Comparison of ENCODE assay signal across 8 cellular contexts in the genomic region with DNA sequence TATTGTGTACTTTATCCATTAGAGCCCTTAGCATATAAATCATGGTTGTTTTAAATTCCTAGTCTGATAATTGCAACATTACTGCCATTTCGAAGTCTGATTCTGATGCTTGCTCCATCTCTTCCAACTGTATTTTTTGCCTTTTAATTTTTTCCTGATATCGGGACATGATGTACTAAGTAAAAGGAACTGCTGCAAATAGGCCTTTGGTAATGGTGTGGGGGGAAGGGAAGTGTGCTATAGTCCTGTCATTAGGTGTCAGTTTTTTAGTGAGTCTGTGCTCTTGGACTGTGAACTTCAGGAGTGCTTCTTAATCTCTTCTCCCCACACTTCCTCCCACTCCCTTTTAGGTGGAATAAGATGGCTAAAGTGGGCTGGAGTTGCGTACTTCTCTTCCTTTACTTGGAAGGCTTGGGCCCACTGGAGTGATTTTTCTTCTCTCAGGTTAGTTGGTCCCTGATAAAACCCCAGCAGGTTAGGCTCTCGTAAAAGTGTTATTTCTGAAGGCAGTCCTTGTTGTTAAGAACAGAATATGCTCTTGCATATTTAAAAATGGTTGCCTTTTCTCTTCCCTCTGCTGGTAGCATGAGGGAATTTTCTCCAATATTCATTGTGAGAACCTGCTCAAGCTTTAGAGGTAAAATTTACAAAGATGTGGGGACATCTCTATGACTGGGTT. TPM values are rescaled to one million over a fixed set of nuclear protein-coding genes. Genes with fewer than 3 reads are reported as not detected.
DNase-seq lines count a peak whose midpoint lies in the region; ATAC-seq and TF ChIP-seq lines count a peak whose summit lies in the region.

No MANE protein-coding gene starts in this region.

- no peak overlapping the region for H3K4me3 Mint-ChIP-seq in CD8-positive, alpha-beta memory T cell

- H3K27me3 ChIP-seq in CD8-positive, alpha-beta memory T cell (ENCODE audit: insufficient read depth, low read length, poor library complexity, severe bottlenecking): no peaks in the 10 kb centered on the region
- H3K27me3 ChIP-seq in ascending aorta (no peaks in the 10 kb centered on the region), left lung (no peaks in the 10 kb centered on the region)

- no peaks in the 10 kb centered on the region for H3K9me3 Mint-ChIP-seq in CD8-positive, alpha-beta memory T cell

- intact Hi-C loops in ascending aorta (cut with DNase I) (loop anchor here (1.0 kb wide), 1 partner anchor 365 kb away; no protein-coding TSS in a partner anchor), left lung (cut with DNase I) (no loop called here)

- no peaks in the 10 kb centered on the region for H3K27me3 Mint-ChIP-seq in CD8-positive, alpha-beta memory T cell

- peak overlapping the region in 4 of 8 donors; percentile 8 to 35 (median 12) for H3K27ac Mint-ChIP-seq in CD8-positive, alpha-beta memory T cell

- POLR2A ChIA-PET in CD8-positive, alpha-beta memory T cell (lab: Charles Lee): no interaction called here

- peaks cover 4% of the 10 kb centered on the region for H3K36me3 ChIP-seq in CD8-positive, alpha-beta memory T cell (ENCODE audit: insufficient read depth, low read length)
- H3K36me3 ChIP-seq in ascending aorta (no peaks in the 10 kb centered on the region), left lung (no peaks in the 10 kb centered on the region)

- ATAC-seq in HG02981 (IDR thresholded peaks at IDR 0.05; ENCODE audit: unreplicated experiment) (peak; percentile 55), left lung (peak; percentile 25)

- H3K4me1 Mint-ChIP-seq in CD8-positive, alpha-beta memory T cell: peaks cover 54 to 73% (median 55%) of the 10 kb centered on the region in 3 donors

- peak in 1 of 5 donors; percentile 33 for DNase-seq in CD8-positive, alpha-beta memory T cell
- DNase-seq in ascending aorta (ENCODE audit: low spot score in 2 of 2) (no peak), left lung (no peak), NCI-H226 (no peak), anterior cingulate cortex (lab: John Stamatoyannopoulos, UW) (no peak)
- no peak for DNase-seq in effector CD4-positive, alpha-beta T cell
- DNase-seq in activated CD4-positive, alpha-beta T cell treated with anti-CD3 and anti-CD28 coated beads for 4 hours: no peak

- peak in 2 of 3 experiments; percentile 16 to 34 for TF ChIP-seq CTCF in ascending aorta (IDR thresholded peaks at IDR 0.05)
- no peak for TF ChIP-seq CTCF in left lung (IDR thresholded peaks at IDR 0.05)

- H3K36me3 Mint-ChIP-seq in CD8-positive, alpha-beta memory T cell: peaks cover 0 to 37% (median 17%) of the 10 kb centered on the region in 3 donors

- H3K4me3 ChIP-seq in CD8-positive, alpha-beta memory T cell (ENCODE audit: low read length): no peak overlapping the region
- H3K4me3 ChIP-seq in ascending aorta (no peak overlapping the region), left lung (no peak overlapping the region)

- CTCF ChIA-PET in CD8-positive, alpha-beta memory T cell (lab: Charles Lee): interaction anchor here (0.9 kb wide), 1 partner anchor 64 kb away, joined by 3 read pairs; no protein-coding TSS in a partner anchor

- peaks cover 8% of the 10 kb centered on the region for H3K4me1 ChIP-seq in CD8-positive, alpha-beta memory T cell (ENCODE audit: insufficient read depth, low read length)
- H3K4me1 ChIP-seq in ascending aorta: no peaks in the 10 kb centered on the region
- H3K4me1 ChIP-seq in left lung: peaks cover 0 to 13% of the 10 kb centered on the region in 2 donors

- no peaks in the 10 kb centered on the region for H3K9me3 ChIP-seq in CD8-positive, alpha-beta memory T cell (ENCODE audit: low read length)
- H3K9me3 ChIP-seq in ascending aorta (no peaks in the 10 kb centered on the region), left lung (no peaks in the 10 kb centered on the region)

- H3K27ac ChIP-seq in CD8-positive, alpha-beta memory T cell (ENCODE audit: low read depth, low read length): peak overlapping the region; percentile 26
- H3K27ac ChIP-seq in ascending aorta: no peak overlapping the region
- H3K27ac ChIP-seq in left lung: peak overlapping the region in 1 of 2 donors; percentile 35

RNA-seq across cellular contexts. Expression of a gene that starts 18.1 kb away (rescaled TPM):
- total RNA-seq in CD8-positive, alpha-beta memory T cell: 10 to 100 TPM; 31.1 to 32.2 TPM
- polyA plus RNA-seq in CD8-positive, alpha-beta memory T cell: 8.7 TPM
- total RNA-seq in ascending aorta: 13.6 TPM
- total RNA-seq in left lung: 10 to 100 TPM; 17.0 to 27.7 TPM

Comparison
In these comparisons a context has a peak if more than half of its experiments do, and no peak if none do; other contexts are left out.
1. CTCF ChIP-seq: peak in ascending aorta (2 of 3); none in left lung (0 of 2).